In genomic region chr9:91642771-91643170, GRCh38 we compare ENCODE assay signal across 6 cellular contexts.
"Had no signal": no experiment of that assay in that cellular context is flagged by ENCODE, and none has a peak within 500 bp of the region (broad histone marks: within the 10 kb centered on the region; RNA-seq: fewer than 3 reads in every experiment).

No MANE protein-coding gene starts in this region.

- H3K4me1 Mint-ChIP-seq: GM23338 had no signal

- H3K9me3 Mint-ChIP-seq: GM23338, H9 had no signal

- DNase-seq: H9, HCEC 1CT had no signal

- H3K27ac Mint-ChIP-seq: GM23338 had no signal

- H2AFZ ChIP-seq: GM23338 had no signal

- H3K4me3 ChIP-seq: GM23338, K562 had no signal

- H3K4me3 Mint-ChIP-seq: GM23338, H9 had no signal

- H3K4me2 ChIP-seq: GM23338 had no signal

- ATAC-seq: GM23338, HepG2, K562 had no signal

- H3K27ac ChIP-seq: HL-60 had no signal
